23 cellular contexts compared by ENCODE assay signal in the genomic region with DNA sequence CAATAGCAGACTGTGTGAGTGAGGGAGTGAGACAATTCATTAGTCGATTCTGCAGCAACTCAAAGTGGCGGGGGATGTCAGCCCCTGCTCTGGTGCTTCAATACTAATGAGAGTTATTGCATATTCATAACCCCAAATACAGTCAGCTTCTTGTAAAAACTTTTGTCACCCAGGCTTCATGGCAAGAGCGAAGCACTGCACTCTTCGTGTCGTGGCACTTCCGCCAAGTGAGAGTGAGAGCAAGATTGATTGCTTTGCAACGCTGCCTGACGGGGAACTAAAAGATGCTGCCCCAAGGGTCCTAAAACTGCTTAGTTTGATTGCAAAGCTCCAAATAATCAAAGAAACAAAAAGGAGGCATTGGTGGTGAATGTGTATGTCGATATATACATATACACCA.
"Had no signal": no experiment of that assay in that cellular context is flagged by ENCODE, and none has a peak within 500 bp of the region (broad histone marks: within the 10 kb centered on the region; RNA-seq: fewer than 3 reads in every experiment).

No MANE protein-coding gene starts in this region.

- ATAC-seq: heart right ventricle; left lobe of liver; lower lobe of right lung; natural killer cell; right lobe of liver; stimulated activated naive B cell treated with anti-CD40 and anti-IgM and Interleukin-4, amounts not matched to agents 10 μg/mL and 1 μg/mL and 100 μg/mL, for 72 hours; stimulated activated naive CD8-positive, alpha-beta T cell treated with anti-CD3 and anti-CD28 coated beads, Interleukin-15, Interleukin-2, amounts not matched to agents 100 U/mL and 50 U/mL, for 24 hours; upper lobe of right lung had no signal

- H3K27me3 Mint-ChIP-seq: progenitor cell of endocrine pancreas had no signal

- H3K4me2 ChIP-seq: hepatocyte, smooth muscle cell had no signal

- H3K27me3 ChIP-seq: heart right ventricle, hepatocyte, ovary, right atrium auricular region, right lobe of liver, stomach, testis, thyroid gland, upper lobe of right lung had no signal

- H3K79me2 ChIP-seq: hepatocyte had no signal

- H3K4me1 ChIP-seq: heart right ventricle, lower lobe of right lung, right atrium auricular region, right lobe of liver, testis, thyroid gland, upper lobe of right lung had no signal

- H3K9me3 Mint-ChIP-seq: naive B cell; stimulated activated naive B cell treated with anti-CD40 and anti-IgM and Interleukin-4, amounts not matched to agents 10 μg/mL and 1 μg/mL and 100 μg/mL, for 72 hours had no signal

- H3K4me1 Mint-ChIP-seq: naive B cell; natural killer cell; stimulated activated naive B cell treated with anti-CD40 and anti-IgM and Interleukin-4, amounts not matched to agents 10 μg/mL and 1 μg/mL and 100 μg/mL, for 72 hours had no signal

- H3K36me3 Mint-ChIP-seq: naive B cell; natural killer cell; stimulated activated naive B cell treated with anti-CD40 and anti-IgM and Interleukin-4, amounts not matched to agents 10 μg/mL and 1 μg/mL and 100 μg/mL, for 72 hours had no signal

- H3K4me3 Mint-ChIP-seq: naive B cell; natural killer cell; stimulated activated naive B cell treated with anti-CD40 and anti-IgM and Interleukin-4, amounts not matched to agents 10 μg/mL and 1 μg/mL and 100 μg/mL, for 72 hours had no signal

- H3K27ac Mint-ChIP-seq: natural killer cell; progenitor cell of endocrine pancreas; stimulated activated naive B cell treated with anti-CD40 and anti-IgM and Interleukin-4, amounts not matched to agents 10 μg/mL and 1 μg/mL and 100 μg/mL, for 72 hours had no signal

- H3K27ac ChIP-seq: heart right ventricle, hepatocyte, lower lobe of right lung, ovary, right atrium auricular region, right lobe of liver, stomach, testis, thyroid gland, upper lobe of right lung had no signal

- H3K36me3 ChIP-seq: heart right ventricle, lower lobe of right lung, ovary, right atrium auricular region, right lobe of liver, stomach, thyroid gland, upper lobe of right lung had no signal

- DNase-seq: heart right ventricle; islet precursor cell; lower lobe of right lung; mammary epithelial cell; mesenchymal stem cell; naive B cell; natural killer cell; ovary; right lobe of liver; stimulated activated CD4-positive, alpha-beta T cell treated with anti-CD3 and anti-CD28 coated beads, Interleukin-1b, Interleukin-23, amount 100 ng/mL, for 48 hours; stimulated activated CD4-positive, alpha-beta T cell treated with anti-CD3 and anti-CD28 coated beads, Interleukin-4, amount 100 ng/mL, for 1 hour; stimulated activated naive B cell treated with anti-CD40 and anti-IgM and Interleukin-4, amounts not matched to agents 10 μg/mL and 1 μg/mL and 100 μg/mL, for 72 hours; stimulated activated naive CD8-positive, alpha-beta T cell treated with anti-CD3 and anti-CD28 coated beads, Interleukin-15, Interleukin-2, amounts not matched to agents 100 U/mL and 50 U/mL, for 24 hours; stomach; testis; thyroid gland; trophoblast cell; upper lobe of right lung had no signal

- H3K4me3 ChIP-seq: heart right ventricle, hepatocyte, lower lobe of right lung, ovary, right atrium auricular region, right lobe of liver, smooth muscle cell, stomach, testis, thyroid gland, upper lobe of right lung had no signal

- H2AFZ ChIP-seq: hepatocyte had no signal
